ENCODE assay signal across 10 cellular contexts in the genomic region with DNA sequence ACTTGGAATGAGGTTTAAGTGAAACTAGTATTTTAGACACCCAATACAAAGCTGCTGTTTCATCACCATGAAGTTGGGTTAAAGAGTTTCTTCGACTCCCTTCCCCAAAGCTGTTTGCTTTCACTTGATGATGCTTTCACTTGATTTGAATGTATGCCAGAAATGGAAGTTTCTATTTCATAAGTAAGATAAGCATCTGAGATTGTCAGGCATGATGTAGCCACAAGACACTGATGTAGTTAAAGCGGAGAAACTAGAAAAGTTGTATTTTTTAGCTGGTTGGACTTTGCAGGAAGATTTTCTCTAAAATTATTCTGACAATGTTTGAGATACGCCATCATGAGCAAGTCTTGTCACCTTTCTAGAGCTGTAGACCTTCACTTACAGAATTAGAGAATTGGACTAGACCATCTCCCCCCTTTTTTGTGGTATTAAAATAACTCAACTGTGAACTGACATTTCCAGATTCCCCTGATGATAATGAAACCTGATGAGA. TPM values are rescaled to one million over a fixed set of nuclear protein-coding genes. Genes with fewer than 3 reads are reported as not detected.
A peak's percentile ranks its signal among the peaks of the same experiment; 100 is the strongest.
DNase-seq lines count a peak whose midpoint lies in the region; ATAC-seq and TF ChIP-seq lines count a peak whose summit lies in the region.
"Had no signal": no experiment of that assay in that cellular context is flagged by ENCODE, and none has a peak within 500 bp of the region (broad histone marks: within the 10 kb centered on the region; RNA-seq: fewer than 3 reads in every experiment).

No MANE protein-coding gene starts in this region.

- no peaks in the 10 kb centered on the region for H3K27me3 ChIP-seq in spleen (replicated peaks in 1 of 7)
- H3K27me3 ChIP-seq: neural progenitor cell had no signal

- H3K4me1 ChIP-seq in spleen, result peaks cover 0 to 11% (median 4%) of the 10 kb centered on the region in 6 donors
- H3K4me1 ChIP-seq: neural progenitor cell had no signal

- no peak for DNase-seq in activated T-cell treated with anti-CD3 and anti-CD28 coated beads, Interleukin-2, amount 50 U/mL, for 4 hours
- DNase-seq in activated T-cell treated with anti-CD3 and anti-CD28 coated beads for 4 hours (no peak), RPMI7951 (ENCODE audit: low read depth) (peak; percentile 71), RKO (ENCODE audit: low spot score) (no peak), SW480 (ENCODE audit: low spot score) (no peak), spleen (no peak)
- DNase-seq in stimulated activated effector memory CD8-positive, alpha-beta T cell treated with anti-CD3 and anti-CD28 coated beads, Interleukin-12 subunit alpha, Interleukin-12 subunit beta, amount 100 ng/mL, for 72 hours (ENCODE audit: low spot score in 2 of 2), result no peak
- DNase-seq: glutamatergic neuron had no signal

- no peak overlapping the region for H3K4me3 ChIP-seq in spleen
- H3K4me3 ChIP-seq: neural progenitor cell had no signal

- peak overlapping the region; percentile 56 for H3K4me3 Mint-ChIP-seq in activated T-cell treated with anti-CD3 and anti-CD28 coated beads, Interleukin-2, amount 50 U/mL, for 4 hours
- H3K4me3 Mint-ChIP-seq in stimulated activated effector memory CD8-positive, alpha-beta T cell treated with anti-CD3 and anti-CD28 coated beads, Interleukin-12 subunit alpha, Interleukin-12 subunit beta, amount 100 ng/mL, for 72 hours, result peak overlapping the region; percentile 6
- H3K4me3 Mint-ChIP-seq: neural progenitor cell had no signal

- H3K36me3 ChIP-seq in spleen, result peaks cover 0 to 24% (median 0%) of the 10 kb centered on the region in 6 donors
- H3K36me3 ChIP-seq: neural progenitor cell had no signal

- no peaks in the 10 kb centered on the region for H3K9me3 ChIP-seq in spleen

- ATAC-seq in activated T-cell treated with anti-CD3 and anti-CD28 coated beads, Interleukin-2, amount 50 U/mL, for 4 hours, result peak; percentile 76 to 91
- ATAC-seq in HG02759 (IDR thresholded peaks at IDR 0.05; ENCODE audit: unreplicated experiment), result peak; percentile 68
- peak; percentile 67 for ATAC-seq in stimulated activated effector memory CD8-positive, alpha-beta T cell treated with anti-CD3 and anti-CD28 coated beads, Interleukin-12 subunit alpha, Interleukin-12 subunit beta, amount 100 ng/mL, for 72 hours

- TF ChIP-seq POLR2A in spleen (IDR thresholded peaks at IDR 0.05), result no peak

- H3K27me3 Mint-ChIP-seq in activated T-cell treated with anti-CD3 and anti-CD28 coated beads, Interleukin-2, amount 50 U/mL, for 4 hours (ENCODE audit: low read depth), result no peaks in the 10 kb centered on the region

- no peak overlapping the region for H3K27ac Mint-ChIP-seq in stimulated activated effector memory CD8-positive, alpha-beta T cell treated with anti-CD3 and anti-CD28 coated beads, Interleukin-12 subunit alpha, Interleukin-12 subunit beta, amount 100 ng/mL, for 72 hours
- H3K27ac Mint-ChIP-seq: neural progenitor cell had no signal

- TF ChIP-seq CTCF in spleen (IDR thresholded peaks at IDR 0.05 in 8 of 11, conservative IDR thresholded peaks at IDR 0.05 in 3 of 11), result no peak

- intact Hi-C loops in spleen (cut with DNase I; ENCODE audit: low total_unique reads), result no loop called here

- peak overlapping the region in 1 of 8 donors; percentile 27 for H3K27ac ChIP-seq in spleen
- H3K27ac ChIP-seq: neural progenitor cell had no signal

- peaks cover 22% of the 10 kb centered on the region for H3K4me1 Mint-ChIP-seq in activated T-cell treated with anti-CD3 and anti-CD28 coated beads, Interleukin-2, amount 50 U/mL, for 4 hours (ENCODE audit: low read depth)
- peaks cover 20% of the 10 kb centered on the region for H3K4me1 Mint-ChIP-seq in stimulated activated effector memory CD8-positive, alpha-beta T cell treated with anti-CD3 and anti-CD28 coated beads, Interleukin-12 subunit alpha, Interleukin-12 subunit beta, amount 100 ng/mL, for 72 hours
- H3K4me1 Mint-ChIP-seq: neural progenitor cell had no signal

- H3K9me3 Mint-ChIP-seq in activated T-cell treated with anti-CD3 and anti-CD28 coated beads, Interleukin-2, amount 50 U/mL, for 4 hours, result no peaks in the 10 kb centered on the region
- no peaks in the 10 kb centered on the region for H3K9me3 Mint-ChIP-seq in stimulated activated effector memory CD8-positive, alpha-beta T cell treated with anti-CD3 and anti-CD28 coated beads, Interleukin-12 subunit alpha, Interleukin-12 subunit beta, amount 100 ng/mL, for 72 hours
- H3K9me3 Mint-ChIP-seq: neural progenitor cell had no signal

- 55 to 74% (median 62%) methylated on average over 3 of the region's 3 CpGs for WGBS in spleen, 5 donors

- no peaks in the 10 kb centered on the region for H3K36me3 Mint-ChIP-seq in activated T-cell treated with anti-CD3 and anti-CD28 coated beads, Interleukin-2, amount 50 U/mL, for 4 hours (ENCODE audit: insufficient read depth)
- H3K36me3 Mint-ChIP-seq in stimulated activated effector memory CD8-positive, alpha-beta T cell treated with anti-CD3 and anti-CD28 coated beads, Interleukin-12 subunit alpha, Interleukin-12 subunit beta, amount 100 ng/mL, for 72 hours, result no peaks in the 10 kb centered on the region
- H3K36me3 Mint-ChIP-seq: neural progenitor cell had no signal

RNA-seq across cellular contexts. Expression of gene MOCS2, which starts 20.0 kb away (rescaled TPM):
- 10 to 100 TPM; 24.2 to 25.4 (median 24.5) TPM for total RNA-seq in activated T-cell treated with anti-CD3 and anti-CD28 coated beads, Interleukin-2, amount 50 U/mL, for 4 hours
- total RNA-seq in RPMI7951 (2014; rRNA removed; shearing (Covaris generic)), result 65.7 and 74.0 TPM in 2 replicates
- 10 to 100 TPM; 16.8 to 44.3 (median 24.4) TPM for total RNA-seq in spleen
- polyA plus RNA-seq in spleen, result 10 to 100 TPM; 32.2 to 37.3 (median 34.7) TPM
